ENCODE assay signal across 1 cellular context in the genomic region with DNA sequence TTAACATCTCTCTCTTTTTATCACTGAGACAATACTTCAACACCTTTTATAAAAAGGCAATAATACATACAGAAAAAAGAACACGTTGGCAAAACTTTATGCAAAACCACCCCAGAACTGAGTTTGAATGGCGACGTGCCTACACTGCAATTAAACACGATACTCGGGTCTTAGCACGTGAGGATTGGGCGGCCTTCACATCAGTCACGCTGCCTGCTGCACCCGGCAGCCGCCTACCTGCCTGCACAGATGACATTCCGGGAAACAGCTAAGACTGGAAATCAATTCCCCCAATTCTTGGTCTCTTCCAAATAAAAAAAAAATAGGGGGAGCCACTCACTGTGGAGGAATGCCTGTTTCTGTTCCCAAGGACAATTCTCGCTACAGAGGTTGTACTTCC.
TF ChIP-seq lines count a peak whose summit lies in the region.

No MANE protein-coding gene starts in this region.

TF ChIP-seq in endothelial cell of umbilical vein, 7 proteins besides CTCF, POLR2A, EP300 and RAD21:
- TF ChIP-seq GATA2 (IDR thresholded peaks at IDR 0.05; ENCODE audit: insufficient read depth, insufficient read length, low read depth, low read length): no peak
- no peak for TF ChIP-seq EZH2 (IDR thresholded peaks at IDR 0.05; ENCODE audit: borderline replicate concordance, low read depth, low read length, severe bottlenecking)
- no peak for TF ChIP-seq FOS (IDR thresholded peaks at IDR 0.05; ENCODE audit: borderline replicate concordance, insufficient read depth, low read length)
- TF ChIP-seq POLR2AphosphoS5 (IDR thresholded peaks at IDR 0.05; ENCODE audit: insufficient read depth, low read depth, low read length): no peak
- TF ChIP-seq MAX (IDR thresholded peaks at IDR 0.05; ENCODE audit: insufficient read depth, insufficient read length): no peak
- no peak for TF ChIP-seq MYC (IDR thresholded peaks at IDR 0.05; ENCODE audit: low read depth, low read length)
- no peak for TF ChIP-seq JUN (IDR thresholded peaks at IDR 0.05; ENCODE audit: borderline replicate concordance, insufficient read depth, insufficient read length, low read depth)
